Comparison of ENCODE assay signal across 14 cellular contexts in the genomic region with DNA sequence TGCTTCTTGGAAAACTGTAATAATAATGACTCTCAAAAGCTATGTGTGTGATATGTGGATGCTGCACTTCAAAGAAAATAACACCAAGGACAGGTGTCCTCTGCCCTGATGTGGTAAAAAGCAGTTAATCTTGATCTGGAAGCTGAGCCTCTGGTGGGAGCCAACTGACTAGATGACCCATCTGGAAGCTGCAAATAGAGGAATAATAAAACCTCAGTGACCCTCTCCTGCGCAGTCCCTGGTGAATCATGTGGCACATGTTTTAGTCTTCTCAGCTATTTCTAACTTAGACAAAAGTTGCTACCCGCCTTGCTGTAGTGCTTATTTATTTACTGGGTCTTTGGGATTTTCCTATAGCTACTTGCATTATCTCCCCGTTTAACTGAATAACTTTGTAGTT. TPM values are rescaled to one million over a fixed set of nuclear protein-coding genes. Genes with fewer than 3 reads are reported as not detected.
A peak's percentile ranks its signal among the peaks of the same experiment; 100 is the strongest.
DNase-seq lines count a peak whose midpoint lies in the region; ATAC-seq and TF ChIP-seq lines count a peak whose summit lies in the region.
"Had no signal": no experiment of that assay in that cellular context is flagged by ENCODE, and none has a peak within 500 bp of the region (broad histone marks: within the 10 kb centered on the region; RNA-seq: fewer than 3 reads in every experiment).

No MANE protein-coding gene starts in this region.

- H4K91ac ChIP-seq in H9 (ENCODE audit: insufficient read length, low read depth, low read length): no peak overlapping the region

- H2BK120ac ChIP-seq in H9 (ENCODE audit: low read depth, low read length, poor library complexity, severe bottlenecking): no peak overlapping the region

- H3K18ac ChIP-seq in H9 (ENCODE audit: insufficient read length, low read depth, low read length): no peak overlapping the region

- no peak for DNase-seq in H9
- no peak for DNase-seq in RWPE2 (ENCODE audit: low spot score)
- peak; percentile 39 for DNase-seq in fibroblast of villous mesenchyme (ENCODE audit: low read depth)
- DNase-seq in natural killer cell treated with Interleukin-12 subunit alpha and Interleukin-12 subunit beta and Interleukin-15 and Interleukin-18, amount 100 ng/mL, for 72 hours (ENCODE audit: low spot score): no peak
- no peak for DNase-seq in hippocampal formation (lab: John Stamatoyannopoulos, UW)
- DNase-seq in DMS 273 (lab: John Stamatoyannopoulos, UW; ENCODE audit: unreplicated experiment): no peak
- DNase-seq: Calu3; CD8-positive, alpha-beta T cell; DMS 273 treated with DMSO at 0.1 percent for 48 hours; HFFc6 had no signal

- H3K23ac ChIP-seq in H9 (ENCODE audit: insufficient read length, low read depth, low read length): no peak overlapping the region

- no peaks in the 10 kb centered on the region for H3K27me3 Mint-ChIP-seq in H9 (ENCODE audit: low read depth)
- H3K27me3 Mint-ChIP-seq in natural killer cell treated with Interleukin-12 subunit alpha and Interleukin-12 subunit beta and Interleukin-15 and Interleukin-18, amount 100 ng/mL, for 72 hours: no peaks in the 10 kb centered on the region
- H3K27me3 Mint-ChIP-seq: B cell had no signal

- no peak overlapping the region for H3T11ph ChIP-seq in H9 (ENCODE audit: low read length)

- H4K8ac ChIP-seq in H9 (replicated peaks; ENCODE audit: insufficient read length, low read depth, low read length): no peak overlapping the region

- H3K4ac ChIP-seq in H9 (ENCODE audit: low read depth, low read length): no peak overlapping the region

- no peak overlapping the region for H2BK15ac ChIP-seq in H9 (ENCODE audit: low read depth, low read length)

- H3K4me3 ChIP-seq in RWPE2 (ENCODE audit: severe bottlenecking) (no peak overlapping the region), fibroblast of villous mesenchyme (ENCODE audit: low read depth, low read length) (no peak overlapping the region)
- H3K4me3 ChIP-seq: BLaER1 treated with 17β-estradiol and CSF1 and Interleukin-3, amounts not matched to agents 10 nM and 100 nM had no signal

- H3K79me1 ChIP-seq in H9 (ENCODE audit: insufficient read depth, low read depth, low read length, poor library complexity, severe bottlenecking): no peaks in the 10 kb centered on the region

- H4K5ac ChIP-seq in H9 (ENCODE audit: insufficient read length, low read depth, low read length): no peak overlapping the region

- H3K23me2 ChIP-seq in H9 (ENCODE audit: insufficient read length, low read depth, low read length, poor library complexity, severe bottlenecking): no peaks in the 10 kb centered on the region

- H3K4me1 ChIP-seq in H9 (ENCODE audit: insufficient read depth, low read length) (no peaks in the 10 kb centered on the region), RWPE2 (ENCODE audit: insufficient read depth, poor library complexity, severe bottlenecking) (no peaks in the 10 kb centered on the region)
- H3K4me1 ChIP-seq: BLaER1 treated with 17β-estradiol and CSF1 and Interleukin-3, amounts not matched to agents 10 nM and 100 nM had no signal

- H2BK5ac ChIP-seq in H9 (ENCODE audit: insufficient read length, low read length): no peak overlapping the region

- H2BK12ac ChIP-seq in H9 (ENCODE audit: insufficient read length, low read depth, low read length): no peak overlapping the region

- no peaks in the 10 kb centered on the region for H4K20me1 ChIP-seq in H9 (ENCODE audit: control insufficient read depth, insufficient read depth, insufficient read length)

- H2AFZ ChIP-seq in H9 (ENCODE audit: low read length): no peak overlapping the region

- no peaks in the 10 kb centered on the region for H3K27me3 ChIP-seq in H9 (ENCODE audit: insufficient read depth, low read length)
- H3K27me3 ChIP-seq in RWPE2 (ENCODE audit: insufficient read depth, poor library complexity, severe bottlenecking): no peaks in the 10 kb centered on the region
- H3K27me3 ChIP-seq: BLaER1 treated with 17β-estradiol and CSF1 and Interleukin-3, amounts not matched to agents 10 nM and 100 nM had no signal

- no peak overlapping the region for H3K14ac ChIP-seq in H9 (ENCODE audit: insufficient read depth, low read length)

- no peak overlapping the region for H2BK20ac ChIP-seq in H9 (ENCODE audit: low read depth, low read length, poor library complexity, severe bottlenecking)

- peaks cover 94% of the 10 kb centered on the region for H3K36me3 ChIP-seq in RWPE2 (ENCODE audit: low read depth)

- H3K27ac ChIP-seq in H9 (ENCODE audit: insufficient read length, low read depth, low read length) (no peak overlapping the region), RWPE2 (ENCODE audit: poor library complexity, severe bottlenecking) (no peak overlapping the region)
- H3K27ac ChIP-seq: BLaER1 treated with 17β-estradiol and CSF1 and Interleukin-3, amounts not matched to agents 10 nM and 100 nM; HL-60 had no signal

- H3K56ac ChIP-seq in H9 (ENCODE audit: insufficient read length, low read depth, low read length): no peak overlapping the region

- no CpG with 5 or more reads among the region's 3 CpGs for WGBS in H9 (ENCODE audit: extremely low coverage, insufficient read length, low lambda C conversion rate)

- H3K79me2 ChIP-seq in H9 (ENCODE audit: insufficient read depth, low read length): no peaks in the 10 kb centered on the region

- H3K9ac ChIP-seq in H9 (ENCODE audit: extremely low read depth, insufficient read length, low read length): no peak overlapping the region
- H3K9ac ChIP-seq: BLaER1 treated with 17β-estradiol and CSF1 and Interleukin-3, amounts not matched to agents 10 nM and 100 nM had no signal

- H3K27ac Mint-ChIP-seq in H9: 0 out of 7 replicates have a peak overlapping the region, but pooled peaks of 2 of the 3 experiments have one; percentile 7 to 14
- no peak overlapping the region for H3K27ac Mint-ChIP-seq in natural killer cell treated with Interleukin-12 subunit alpha and Interleukin-12 subunit beta and Interleukin-15 and Interleukin-18, amount 100 ng/mL, for 72 hours
- H3K27ac Mint-ChIP-seq: B cell; CD8-positive, alpha-beta T cell; HFFc6 had no signal

- H3K9me3 ChIP-seq in H9 (ENCODE audit: control insufficient read depth, low read depth, low read length) (no peaks in the 10 kb centered on the region), RWPE2 (ENCODE audit: severe bottlenecking) (no peaks in the 10 kb centered on the region)
- H3K9me3 ChIP-seq: BLaER1 treated with 17β-estradiol and CSF1 and Interleukin-3, amounts not matched to agents 10 nM and 100 nM had no signal

- no peak overlapping the region for H2AK5ac ChIP-seq in H9 (ENCODE audit: insufficient read length, low read length)

- peak; percentile 26; the same call in 1 of the 3 replicates for ATAC-seq in RWPE2 (ENCODE audit: low read depth)
- ATAC-seq in natural killer cell treated with Interleukin-12 subunit alpha and Interleukin-12 subunit beta and Interleukin-15 and Interleukin-18, amount 100 ng/mL, for 72 hours: no peak
- ATAC-seq: CD8-positive, alpha-beta T cell; HCT116 had no signal

- peaks cover 0 to 40% (median 19%) of the 10 kb centered on the region in 3 experiments; a peak in 4 of 7 replicates for H3K36me3 Mint-ChIP-seq in H9 (ENCODE audit: insufficient read depth in 1 of 3, low read depth in 3 of 3)
- H3K36me3 Mint-ChIP-seq in natural killer cell treated with Interleukin-12 subunit alpha and Interleukin-12 subunit beta and Interleukin-15 and Interleukin-18, amount 100 ng/mL, for 72 hours: peaks cover 27% of the 10 kb centered on the region

- no peak overlapping the region for H3K4me3 Mint-ChIP-seq in H9
- no peak overlapping the region for H3K4me3 Mint-ChIP-seq in natural killer cell treated with Interleukin-12 subunit alpha and Interleukin-12 subunit beta and Interleukin-15 and Interleukin-18, amount 100 ng/mL, for 72 hours
- H3K4me3 Mint-ChIP-seq: B cell; CD8-positive, alpha-beta T cell; HFFc6 had no signal

- no peak overlapping the region for H3K4me2 ChIP-seq in H9 (ENCODE audit: insufficient read depth, insufficient read length, low read length)
- H3K4me2 ChIP-seq: BLaER1 treated with 17β-estradiol and CSF1 and Interleukin-3, amounts not matched to agents 10 nM and 100 nM had no signal

- H3K4me1 Mint-ChIP-seq in H9: peaks cover 0 to 15% of the 10 kb centered on the region in 2 experiments; a peak in 3 of 4 replicates
- H3K4me1 Mint-ChIP-seq in natural killer cell treated with Interleukin-12 subunit alpha and Interleukin-12 subunit beta and Interleukin-15 and Interleukin-18, amount 100 ng/mL, for 72 hours (ENCODE audit: low read depth in 2 of 2): peaks cover 0 to 3% of the 10 kb centered on the region in 2 donors
- H3K4me1 Mint-ChIP-seq: B cell had no signal

- TF ChIP-seq CTCF in H9 (conservative IDR thresholded peaks at IDR 0.05) (no peak), RWPE2 (IDR thresholded peaks at IDR 0.05; ENCODE audit: poor library complexity, severe bottlenecking) (no peak), fibroblast of villous mesenchyme (IDR thresholded peaks at IDR 0.05; ENCODE audit: insufficient read depth, low read depth, low read length) (no peak)

- H3K9me3 Mint-ChIP-seq in H9: no peaks in the 10 kb centered on the region
- H3K9me3 Mint-ChIP-seq in natural killer cell treated with Interleukin-12 subunit alpha and Interleukin-12 subunit beta and Interleukin-15 and Interleukin-18, amount 100 ng/mL, for 72 hours: no peaks in the 10 kb centered on the region
- H3K9me3 Mint-ChIP-seq: CD8-positive, alpha-beta T cell; HFFc6 had no signal

RNA-seq across cellular contexts. Expression of a gene that starts 47.3 kb away (rescaled TPM):
- total RNA-seq in H9 (2021): 8.0 TPM in 2 replicates
- 4.2 and 4.3 TPM in 2 replicates for total RNA-seq in fibroblast of villous mesenchyme
- 1 to 10 TPM; 3.0 to 4.3 TPM for total RNA-seq in natural killer cell treated with Interleukin-12 subunit alpha and Interleukin-12 subunit beta and Interleukin-15 and Interleukin-18, amount 100 ng/mL, for 72 hours

Comparison
In these comparisons a context has a peak if more than half of its experiments do, and no peak if none do; other contexts are left out.
1. H3K27ac Mint-ChIP-seq: peak in H9 (2 of 3); none in natural killer cell treated with Interleukin-12 subunit alpha and Interleukin-12 subunit beta and Interleukin-15 and Interleukin-18, amount 100 ng/mL, for 72 hours (0 of 2).